1 cellular context compared by ENCODE assay signal in the genomic region with DNA sequence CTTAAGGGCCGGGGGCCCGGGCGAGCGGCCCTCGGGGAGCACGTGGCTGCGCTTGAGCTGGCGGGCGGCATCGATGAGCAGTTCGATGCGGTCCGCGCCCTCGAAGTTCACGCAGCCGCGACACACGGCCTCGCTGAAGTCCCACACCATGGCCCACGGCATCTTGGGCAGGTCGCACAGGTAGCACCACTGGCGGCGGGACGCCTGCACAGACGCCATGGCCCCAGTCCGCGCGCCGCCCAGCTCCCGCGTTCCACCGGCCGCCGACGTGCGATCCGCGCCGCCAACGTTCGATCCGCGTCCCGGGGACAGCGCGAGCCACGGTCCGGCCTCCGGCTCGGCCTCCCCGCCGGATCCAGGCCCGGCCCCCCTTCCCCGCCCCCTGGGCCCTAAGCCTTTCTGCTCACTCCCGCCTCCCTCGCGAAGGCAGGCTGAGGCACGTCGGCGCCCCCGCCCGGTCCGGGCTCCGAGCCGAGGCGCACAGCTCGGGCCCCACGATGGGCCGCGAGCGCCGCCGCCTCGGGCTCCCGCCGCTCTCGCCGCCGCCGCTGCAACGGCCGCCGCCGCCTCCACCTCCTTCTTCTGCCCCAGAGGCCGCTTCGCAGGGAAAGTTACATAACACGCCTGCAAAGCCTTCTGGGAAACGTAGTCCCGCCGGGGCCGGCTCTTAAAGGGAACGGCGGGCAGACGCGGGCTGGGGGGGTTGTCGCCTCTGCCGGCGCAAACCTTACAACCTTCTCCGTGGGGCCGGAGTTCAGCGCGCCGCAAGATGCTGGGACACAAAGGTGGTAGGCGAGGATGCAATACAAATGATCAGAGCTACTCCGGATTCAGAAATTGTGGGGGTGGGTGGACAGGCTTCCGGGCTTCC.
TF ChIP-seq lines count a peak whose summit lies in the region.

A gene with protein sequence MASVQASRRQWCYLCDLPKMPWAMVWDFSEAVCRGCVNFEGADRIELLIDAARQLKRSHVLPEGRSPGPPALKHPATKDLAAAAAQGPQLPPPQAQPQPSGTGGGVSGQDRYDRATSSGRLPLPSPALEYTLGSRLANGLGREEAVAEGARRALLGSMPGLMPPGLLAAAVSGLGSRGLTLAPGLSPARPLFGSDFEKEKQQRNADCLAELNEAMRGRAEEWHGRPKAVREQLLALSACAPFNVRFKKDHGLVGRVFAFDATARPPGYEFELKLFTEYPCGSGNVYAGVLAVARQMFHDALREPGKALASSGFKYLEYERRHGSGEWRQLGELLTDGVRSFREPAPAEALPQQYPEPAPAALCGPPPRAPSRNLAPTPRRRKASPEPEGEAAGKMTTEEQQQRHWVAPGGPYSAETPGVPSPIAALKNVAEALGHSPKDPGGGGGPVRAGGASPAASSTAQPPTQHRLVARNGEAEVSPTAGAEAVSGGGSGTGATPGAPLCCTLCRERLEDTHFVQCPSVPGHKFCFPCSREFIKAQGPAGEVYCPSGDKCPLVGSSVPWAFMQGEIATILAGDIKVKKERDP (minus strand): TSS at position 586 of the 871 bp plus-strand sequence. CDS start 367 bp downstream, at position 219.

TF ChIP-seq in GM23338, 12 proteins besides CTCF, POLR2A, EP300 and RAD21:
- TF ChIP-seq, protein P1, sequence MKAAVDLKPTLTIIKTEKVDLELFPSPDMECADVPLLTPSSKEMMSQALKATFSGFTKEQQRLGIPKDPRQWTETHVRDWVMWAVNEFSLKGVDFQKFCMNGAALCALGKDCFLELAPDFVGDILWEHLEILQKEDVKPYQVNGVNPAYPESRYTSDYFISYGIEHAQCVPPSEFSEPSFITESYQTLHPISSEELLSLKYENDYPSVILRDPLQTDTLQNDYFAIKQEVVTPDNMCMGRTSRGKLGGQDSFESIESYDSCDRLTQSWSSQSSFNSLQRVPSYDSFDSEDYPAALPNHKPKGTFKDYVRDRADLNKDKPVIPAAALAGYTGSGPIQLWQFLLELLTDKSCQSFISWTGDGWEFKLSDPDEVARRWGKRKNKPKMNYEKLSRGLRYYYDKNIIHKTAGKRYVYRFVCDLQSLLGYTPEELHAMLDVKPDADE (IDR thresholded peaks at IDR 0.05), result peak; percentile 76
- TF ChIP-seq ZNF331 (CRISPR knock-in tag; IDR thresholded peaks at IDR 0.05; ENCODE audit: low read depth), result no peak
- TF ChIP-seq, protein P2, sequence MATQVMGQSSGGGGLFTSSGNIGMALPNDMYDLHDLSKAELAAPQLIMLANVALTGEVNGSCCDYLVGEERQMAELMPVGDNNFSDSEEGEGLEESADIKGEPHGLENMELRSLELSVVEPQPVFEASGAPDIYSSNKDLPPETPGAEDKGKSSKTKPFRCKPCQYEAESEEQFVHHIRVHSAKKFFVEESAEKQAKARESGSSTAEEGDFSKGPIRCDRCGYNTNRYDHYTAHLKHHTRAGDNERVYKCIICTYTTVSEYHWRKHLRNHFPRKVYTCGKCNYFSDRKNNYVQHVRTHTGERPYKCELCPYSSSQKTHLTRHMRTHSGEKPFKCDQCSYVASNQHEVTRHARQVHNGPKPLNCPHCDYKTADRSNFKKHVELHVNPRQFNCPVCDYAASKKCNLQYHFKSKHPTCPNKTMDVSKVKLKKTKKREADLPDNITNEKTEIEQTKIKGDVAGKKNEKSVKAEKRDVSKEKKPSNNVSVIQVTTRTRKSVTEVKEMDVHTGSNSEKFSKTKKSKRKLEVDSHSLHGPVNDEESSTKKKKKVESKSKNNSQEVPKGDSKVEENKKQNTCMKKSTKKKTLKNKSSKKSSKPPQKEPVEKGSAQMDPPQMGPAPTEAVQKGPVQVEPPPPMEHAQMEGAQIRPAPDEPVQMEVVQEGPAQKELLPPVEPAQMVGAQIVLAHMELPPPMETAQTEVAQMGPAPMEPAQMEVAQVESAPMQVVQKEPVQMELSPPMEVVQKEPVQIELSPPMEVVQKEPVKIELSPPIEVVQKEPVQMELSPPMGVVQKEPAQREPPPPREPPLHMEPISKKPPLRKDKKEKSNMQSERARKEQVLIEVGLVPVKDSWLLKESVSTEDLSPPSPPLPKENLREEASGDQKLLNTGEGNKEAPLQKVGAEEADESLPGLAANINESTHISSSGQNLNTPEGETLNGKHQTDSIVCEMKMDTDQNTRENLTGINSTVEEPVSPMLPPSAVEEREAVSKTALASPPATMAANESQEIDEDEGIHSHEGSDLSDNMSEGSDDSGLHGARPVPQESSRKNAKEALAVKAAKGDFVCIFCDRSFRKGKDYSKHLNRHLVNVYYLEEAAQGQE (IDR thresholded peaks at IDR 0.05; ENCODE audit: unreplicated experiment), result no peak
- TF ChIP-seq CREB1 (CRISPR knock-in tag; IDR thresholded peaks at IDR 0.05; ENCODE audit: low read depth), result peak; percentile 25; the same call in 1 of the 2 replicates
- peak; percentile 52 for TF ChIP-seq POLR2AphosphoS5 (IDR thresholded peaks at IDR 0.05; ENCODE audit: low read depth)
- TF ChIP-seq NANOG (IDR thresholded peaks at IDR 0.05; ENCODE audit: borderline replicate concordance), result no peak
- no peak for TF ChIP-seq ZNF114 (CRISPR knock-in tag; IDR thresholded peaks at IDR 0.05)
- TF ChIP-seq EZH2 (IDR thresholded peaks at IDR 0.05; ENCODE audit: low read depth, unreplicated experiment), result no peak
- no peak for TF ChIP-seq JUNB (IDR thresholded peaks at IDR 0.05; ENCODE audit: unreplicated experiment)
- TF ChIP-seq STAT1 (IDR thresholded peaks at IDR 0.05; ENCODE audit: unreplicated experiment), result no peak
- TF ChIP-seq EZH2phosphoT487 (IDR thresholded peaks at IDR 0.05; ENCODE audit: unreplicated experiment), result no peak
